8 cellular contexts compared by ENCODE assay signal in the genomic region with DNA sequence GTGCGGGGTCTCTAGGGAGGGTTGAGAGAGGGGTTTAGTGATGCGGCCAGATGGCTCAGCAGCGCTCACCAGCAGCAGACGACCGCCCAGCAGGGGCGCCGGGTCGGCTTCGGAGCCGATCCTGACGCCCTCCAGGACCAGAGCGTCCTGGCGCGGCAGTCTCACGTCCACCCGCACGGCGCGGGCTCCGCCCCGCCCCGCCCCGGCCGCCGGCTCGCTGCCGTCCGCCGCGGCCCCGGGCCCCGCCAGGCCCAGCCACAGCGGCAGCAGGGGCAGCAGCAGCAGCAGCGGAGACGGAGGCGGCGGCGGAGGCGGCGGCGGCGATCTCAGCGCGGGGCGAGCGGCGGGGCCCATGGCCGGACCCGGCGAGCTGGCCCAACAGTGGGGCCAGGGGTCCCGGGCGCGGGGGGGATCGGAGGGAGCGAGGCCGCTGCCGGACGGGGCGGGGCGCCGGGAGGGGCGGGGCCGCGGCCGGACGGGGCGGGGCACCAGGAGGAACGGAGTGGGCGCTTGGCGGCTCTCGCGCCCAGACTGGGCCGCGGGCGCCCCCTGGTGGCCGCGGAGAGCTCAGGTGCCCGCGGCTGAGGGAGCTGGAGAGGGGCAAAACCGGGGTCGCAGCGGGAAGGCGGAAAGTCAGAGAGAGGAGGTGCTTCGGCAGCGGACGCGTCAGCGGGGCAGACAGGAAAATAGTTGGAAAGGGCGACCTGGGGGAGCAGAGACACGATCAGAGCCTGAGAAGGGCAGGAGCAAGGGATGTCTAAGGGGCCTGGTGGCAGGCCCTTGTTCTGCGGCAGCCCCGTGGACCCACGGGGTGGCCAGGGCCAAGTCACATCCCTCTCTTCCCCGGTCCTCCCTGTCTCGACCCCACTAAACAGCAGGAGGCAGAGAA. TPM values are rescaled to one million over a fixed set of nuclear protein-coding genes. Genes with fewer than 3 reads are reported as not detected.
DNase-seq lines count a peak whose midpoint lies in the region; ATAC-seq and TF ChIP-seq lines count a peak whose summit lies in the region.

RNF215 (minus strand) TSS at position 452 of the 889 bp plus-strand sequence; CDS start at position 354, 98 bp downstream.

- H3K36me3 ChIP-seq in SU-DHL-6 (ENCODE audit: low read length) = no peaks in the 10 kb centered on the region
- H3K36me3 ChIP-seq in trophoblast cell (ENCODE audit: control insufficient read depth in 1 of 2, insufficient read depth in 2 of 2, low read length in 2 of 2) = peaks cover 16 to 17% of the 10 kb centered on the region in 2 experiments
- peaks cover 0 to 25% (median 0%) of the 10 kb centered on the region in 3 donors for H3K36me3 ChIP-seq in tibial nerve

- no peak for TF ChIP-seq POLR2A in tibial nerve (IDR thresholded peaks at IDR 0.05)

- H4K20me1 ChIP-seq in SU-DHL-6 (ENCODE audit: low read depth, low read length) = no peaks in the 10 kb centered on the region

- H3K9ac ChIP-seq in SU-DHL-6 (ENCODE audit: low read length) = peak within 1 kb of the TSS; percentile 41; the same call in 1 of the 2 replicates
- peak within 1 kb of the TSS; percentile 42 for H3K9ac ChIP-seq in trophoblast cell (ENCODE audit: low read length)

- H3F3A ChIP-seq in SU-DHL-6 (ENCODE audit: insufficient read depth) = no peaks in the 10 kb centered on the region

- peak within 1 kb of the TSS; percentile 64 for H3K4me3 ChIP-seq in SU-DHL-6 (ENCODE audit: insufficient read depth, low read length, poor library complexity, severe bottlenecking)
- peak within 1 kb of the TSS; percentile 82 for H3K4me3 ChIP-seq in trophoblast cell (ENCODE audit: low read depth, low read length)
- peak within 1 kb of the TSS; percentile 52 to 70 (median 54) for H3K4me3 ChIP-seq in tibial nerve

- H3K18ac ChIP-seq in trophoblast cell (ENCODE audit: low read length) = peak within 1 kb of the TSS; percentile 86

- no peaks in the 10 kb centered on the region for H3K9me2 ChIP-seq in SU-DHL-6 (replicated peaks; ENCODE audit: insufficient read depth, low read length)

- no CpG with 5 or more reads among the region's 95 CpGs for WGBS in trophoblast cell (ENCODE audit: extremely low coverage, insufficient coverage, insufficient read length)
- WGBS in tibial nerve, 2 donors = 1 to 2% methylated on average over 29 to 69 of the region's 95 CpGs

- TF ChIP-seq CTCF in LNCAP (IDR thresholded peaks at IDR 0.05) (peak; percentile 94), SU-DHL-6 (IDR thresholded peaks at IDR 0.05; ENCODE audit: insufficient read depth, low read length, poor library complexity, severe bottlenecking) (peak; percentile 81), tibial nerve (IDR thresholded peaks at IDR 0.05) (peak; percentile 93 to 99 (median 95))

- peak within 1 kb of the TSS; percentile 90 for H2AFZ ChIP-seq in SU-DHL-6 (ENCODE audit: low read depth, low read length, severe bottlenecking)
- peak within 1 kb of the TSS; percentile 59 for H2AFZ ChIP-seq in trophoblast cell (ENCODE audit: insufficient read depth, low read length, poor library complexity)

- H2AK5ac ChIP-seq in trophoblast cell (ENCODE audit: low read length) = peak within 1 kb of the TSS; percentile 87

- H2BK5ac ChIP-seq in trophoblast cell (ENCODE audit: low read depth, low read length, poor library complexity) = peak within 1 kb of the TSS; percentile 71

- H3K23ac ChIP-seq in trophoblast cell (ENCODE audit: low read length) = no peak within 1 kb of the TSS

- H3K4ac ChIP-seq in trophoblast cell (ENCODE audit: low read depth, low read length) = peak within 1 kb of the TSS; percentile 70

- DNase-seq in Daoy (ENCODE audit: low read depth) = peak; percentile 87
- DNase-seq in activated naive CD8-positive, alpha-beta T cell treated with anti-CD3 and anti-CD28 coated beads, Interleukin-2, amount 50 U/mL, for 16 hours (ENCODE audit: low read depth, low spot score) = peak; percentile 44
- peak; percentile 90 for DNase-seq in Right ventricle myocardium superior
- peak; percentile 79 to 90 for DNase-seq in trophoblast cell
- DNase-seq in tibial nerve (ENCODE audit: low spot score in 2 of 2) = peak; percentile 68 to 71

- peak within 1 kb of the TSS; percentile 53 for H2BK120ac ChIP-seq in trophoblast cell (ENCODE audit: insufficient read depth, low read length, poor library complexity)

- H2BK12ac ChIP-seq in trophoblast cell (ENCODE audit: low read length) = no peak within 1 kb of the TSS

- H3K27ac ChIP-seq in SU-DHL-6 (ENCODE audit: low read depth, low read length) (no peak within 1 kb of the TSS), trophoblast cell (ENCODE audit: low read depth, low read length) (peak within 1 kb of the TSS; percentile 24), tibial nerve (peak within 1 kb of the TSS; percentile 53 to 85 (median 72))

- H3K9me3 ChIP-seq in SU-DHL-6 (ENCODE audit: insufficient read depth, low read length) = no peaks in the 10 kb centered on the region
- H3K9me3 ChIP-seq in trophoblast cell (ENCODE audit: insufficient read depth, low read depth, low read length) = peaks cover 9% of the 10 kb centered on the region
- H3K9me3 ChIP-seq in tibial nerve = no peaks in the 10 kb centered on the region

- H3K79me2 ChIP-seq in SU-DHL-6 (ENCODE audit: insufficient read depth, low read length) = no peaks in the 10 kb centered on the region
- H3K79me2 ChIP-seq in trophoblast cell (ENCODE audit: control insufficient read depth, insufficient read depth, low read length, poor library complexity) = no peaks in the 10 kb centered on the region

- ATAC-seq in GM21737 (IDR thresholded peaks at IDR 0.05; ENCODE audit: unreplicated experiment) = peak; percentile 78
- peak; percentile 97 for ATAC-seq in Right ventricle myocardium superior (ENCODE audit: poor library complexity)

- peak within 1 kb of the TSS; percentile 89 for H4K91ac ChIP-seq in trophoblast cell (ENCODE audit: low read depth, low read length)

- H4K8ac ChIP-seq in trophoblast cell (ENCODE audit: low read depth, low read length) = peak within 1 kb of the TSS; percentile 85

- peaks cover 6% of the 10 kb centered on the region for H3K79me1 ChIP-seq in trophoblast cell (ENCODE audit: low read length)

- H3K14ac ChIP-seq in trophoblast cell (ENCODE audit: low read length) = peak within 1 kb of the TSS; percentile 82

- H3K4me1 ChIP-seq in trophoblast cell (ENCODE audit: control insufficient read depth in 1 of 2, insufficient read depth in 2 of 2, low read length in 2 of 2) = peaks cover 5 to 9% of the 10 kb centered on the region in 2 experiments
- H3K4me1 ChIP-seq in tibial nerve = peaks cover 0 to 17% (median 10%) of the 10 kb centered on the region in 4 donors

- no peaks in the 10 kb centered on the region for H3K27me3 ChIP-seq in SU-DHL-6 (ENCODE audit: low read length)
- no peaks in the 10 kb centered on the region for H3K27me3 ChIP-seq in trophoblast cell (ENCODE audit: insufficient read depth, low read length)
- H3K27me3 ChIP-seq in tibial nerve = no peaks in the 10 kb centered on the region

- TF ChIP-seq EP300 in tibial nerve (IDR thresholded peaks at IDR 0.05) = no peak

- peak within 1 kb of the TSS; percentile 72 for H4K12ac ChIP-seq in trophoblast cell (ENCODE audit: low read depth, low read length)

- intact Hi-C loops in Right ventricle myocardium superior (cut with DNase I) = loop anchor here (1.0 to 5.0 kb wide), 3 partner anchors 99 to 280 kb away; no protein-coding TSS in a partner anchor

- peak within 1 kb of the TSS; percentile 56 for H3K4me2 ChIP-seq in SU-DHL-6 (ENCODE audit: low read depth, low read length, poor library complexity, severe bottlenecking)
- H3K4me2 ChIP-seq in trophoblast cell (ENCODE audit: low read length) = peak within 1 kb of the TSS; percentile 65

RNA-seq across cellular contexts. Expression of gene RNF215, which starts in this region (rescaled TPM):
- 9.8 and 19.2 TPM in 2 replicates for total RNA-seq in Daoy (2014; rRNA removed; shearing (Covaris generic))
- total RNA-seq in Right ventricle myocardium superior = 4.3 TPM
- polyA plus RNA-seq in trophoblast cell (2013) = 7.3 and 7.8 TPM in 2 replicates
- total RNA-seq in tibial nerve = 10 to 100 TPM; 19.9 to 42.4 (median 25.2) TPM
